ENCODE assay signal across 8 cellular contexts in the genomic region with DNA sequence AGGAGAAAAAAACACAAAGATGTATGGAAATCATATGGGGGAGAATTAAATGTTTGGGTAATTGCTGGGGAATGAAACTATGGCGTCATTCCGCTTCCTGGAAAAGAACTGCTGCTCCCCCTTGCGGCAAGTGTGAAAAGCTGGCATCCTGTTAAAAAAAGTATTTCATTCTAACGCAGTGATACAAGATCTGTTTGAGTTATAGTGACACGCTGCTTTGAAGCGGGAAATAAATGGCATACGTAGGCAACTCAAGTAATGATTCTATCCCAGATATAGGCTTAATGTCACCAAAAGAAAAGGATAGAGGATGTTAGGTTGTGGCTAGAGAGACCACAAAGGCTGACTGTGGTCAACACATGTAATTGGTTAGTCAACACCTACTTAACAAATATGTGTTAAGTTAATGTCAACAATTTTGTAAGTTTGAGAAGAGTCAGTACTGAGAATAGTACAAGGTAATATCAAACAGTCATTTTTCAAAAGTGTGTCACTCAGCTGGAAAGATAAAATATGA.
A peak's percentile ranks its signal among the peaks of the same experiment; 100 is the strongest.
DNase-seq lines count a peak whose midpoint lies in the region; ATAC-seq and TF ChIP-seq lines count a peak whose summit lies in the region.

No MANE protein-coding gene starts in this region.

- peaks cover 10% of the 10 kb centered on the region for H3K4me1 ChIP-seq in skeletal muscle satellite cell (ENCODE audit: control insufficient read depth, insufficient read depth, low read length)

- H3K4me2 ChIP-seq in skeletal muscle satellite cell (ENCODE audit: low read length) = peak overlapping the region; percentile 14

- TF ChIP-seq CTCF in AG04449 (IDR thresholded peaks at IDR 0.05; ENCODE audit: insufficient read depth, low read length, missing control alignments) = peak; percentile 75

- peak; percentile 75 for ATAC-seq in GM18511 (IDR thresholded peaks at IDR 0.05; ENCODE audit: unreplicated experiment)

- CTCF ChIA-PET in AG04449 (lab: Yijun Ruan, JAX) = interaction anchor here (0.8 to 3.9 kb wide), 32 partner anchors 8 to 743 kb away, joined by 3 to 64 read pairs (median 4); no protein-coding TSS in a partner anchor

- DNase-seq in AG04449 (ENCODE audit: low read depth, low spot score) (peak; percentile 9), HT1080 (ENCODE audit: low read depth) (peak; percentile 50), SHP77 (lab: John Stamatoyannopoulos, UW) (peak; percentile 6 to 42), amniotic epithelial cell (ENCODE audit: low read depth) (peak; percentile 67), hippocampal formation (lab: John Stamatoyannopoulos, UW) (peak; percentile 13 to 29), DMS79 (lab: John Stamatoyannopoulos, UW) (no peak)

- POLR2A ChIA-PET in AG04449 (lab: Yijun Ruan, JAX) = interaction anchor here (0.7 kb wide), 1 partner anchor 72 kb away, joined by 3 read pairs; no protein-coding TSS in a partner anchor

- H3K9me3 ChIP-seq in skeletal muscle satellite cell (replicated peaks; ENCODE audit: low read length) = no peaks in the 10 kb centered on the region

- H3K4me3 ChIP-seq in AG04449 (ENCODE audit: low read depth, low read length) (no peak overlapping the region), skeletal muscle satellite cell (ENCODE audit: low read length) (no peak overlapping the region)

- no peaks in the 10 kb centered on the region for H3K27me3 ChIP-seq in skeletal muscle satellite cell (ENCODE audit: control insufficient read depth, insufficient read depth, low read length)

- H3K9ac ChIP-seq in skeletal muscle satellite cell (ENCODE audit: low read depth, low read length) = no peak overlapping the region

- no peaks in the 10 kb centered on the region for H3K36me3 ChIP-seq in skeletal muscle satellite cell (ENCODE audit: insufficient read depth, low read length)
